In the genomic region with DNA sequence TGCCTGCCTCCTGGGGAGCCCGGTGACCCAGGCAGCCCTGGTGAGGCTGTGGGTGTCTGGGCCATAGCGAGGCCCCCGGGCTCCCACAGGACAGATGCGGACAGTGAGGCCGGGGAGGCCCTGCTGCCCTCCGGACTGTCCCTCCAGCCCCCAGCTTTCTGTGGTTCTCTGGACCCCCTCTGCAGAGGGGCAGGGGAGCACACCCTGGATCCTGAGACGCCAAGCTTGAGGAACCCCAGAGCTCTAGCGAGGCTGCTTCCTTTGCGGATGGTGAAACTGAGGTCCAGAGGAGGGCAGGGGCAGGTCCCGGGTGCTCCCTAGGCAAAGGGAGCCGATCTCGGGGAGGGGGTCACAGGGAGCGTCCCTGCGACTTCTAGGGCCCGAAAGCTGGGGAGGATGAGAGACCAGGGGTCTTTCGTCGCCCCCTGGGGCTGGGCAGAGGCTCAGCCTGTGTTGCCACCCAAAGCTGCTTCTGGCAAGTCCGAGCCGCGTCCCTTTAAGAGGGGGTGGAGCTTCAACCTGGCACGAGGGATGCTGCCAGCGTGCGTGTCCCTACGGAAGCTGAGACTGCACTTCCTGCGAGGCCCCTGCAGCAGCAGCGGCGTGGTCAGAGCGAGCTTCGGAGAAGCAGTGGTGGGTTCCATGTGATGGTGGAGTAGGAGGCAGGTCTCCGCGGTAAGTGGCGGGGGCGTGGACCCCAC, we compare ENCODE assay signal across 8 cellular contexts.
DNase-seq lines count a peak whose midpoint lies in the region; ATAC-seq and TF ChIP-seq lines count a peak whose summit lies in the region.
"Not testable (repeated sequence)": the region's sequence is repeated elsewhere in the genome, so short reads cannot be mapped to it uniquely, and the experiment has no call there.

No MANE protein-coding gene starts in this region.

- DNase-seq in DND-41; foreskin keratinocyte; right cardiac atrium; naive thymus-derived CD4-positive, alpha-beta T cell; stimulated activated naive B cell treated with anti-CD40 and anti-IgM and Interleukin-4, amounts not matched to agents 10 μg/mL and 1 μg/mL and 100 μg/mL, for 72 hours: not testable (repeated sequence)

- H3K4me2 ChIP-seq in DND-41 (ENCODE audit: insufficient read depth, low read length) = not testable (repeated sequence)

- not testable (repeated sequence) for H3K9me3 ChIP-seq in DND-41 (ENCODE audit: insufficient read depth, low read length, severe bottlenecking); right cardiac atrium (ENCODE audit: control insufficient read depth, low read length); naive thymus-derived CD4-positive, alpha-beta T cell (ENCODE audit: control insufficient read depth in 2 of 3, low read length in 3 of 3)

- no CpG with 5 or more reads among the region's 33 CpGs for WGBS in right cardiac atrium

- intact Hi-C loops in right cardiac atrium (cut with DNase I); naive thymus-derived CD4-positive, alpha-beta T cell (cut with micrococcal nuclease): not testable (repeated sequence)

- H3K4me3 Mint-ChIP-seq in naive thymus-derived CD4-positive, alpha-beta T cell; stimulated activated naive B cell treated with anti-CD40 and anti-IgM and Interleukin-4, amounts not matched to agents 10 μg/mL and 1 μg/mL and 100 μg/mL, for 72 hours: not testable (repeated sequence)

- H3K9me3 Mint-ChIP-seq in naive thymus-derived CD4-positive, alpha-beta T cell; stimulated activated naive B cell treated with anti-CD40 and anti-IgM and Interleukin-4, amounts not matched to agents 10 μg/mL and 1 μg/mL and 100 μg/mL, for 72 hours: not testable (repeated sequence)

- not testable (repeated sequence) for H3K9ac ChIP-seq in DND-41 (ENCODE audit: low read depth, low read length)

- H3K36me3 Mint-ChIP-seq in naive thymus-derived CD4-positive, alpha-beta T cell; stimulated activated naive B cell treated with anti-CD40 and anti-IgM and Interleukin-4, amounts not matched to agents 10 μg/mL and 1 μg/mL and 100 μg/mL, for 72 hours: not testable (repeated sequence)

- ATAC-seq in DND-41 (ENCODE audit: insufficient read depth, low read depth) (peak; percentile 69), GM19463 (IDR thresholded peaks at IDR 0.05; ENCODE audit: unreplicated experiment) (peak; percentile 87), HG03439 (IDR thresholded peaks at IDR 0.05; ENCODE audit: unreplicated experiment) (peak; percentile 67), SK-N-SH treated with all-trans-retinoic acid at 6 μM for 48 hours (peak; percentile 97), foreskin keratinocyte (peak; percentile 9), right cardiac atrium (peak; percentile 88)
- peak; percentile 42 for ATAC-seq in naive thymus-derived CD4-positive, alpha-beta T cell
- peak; percentile 25 to 88 for ATAC-seq in stimulated activated naive B cell treated with anti-CD40 and anti-IgM and Interleukin-4, amounts not matched to agents 10 μg/mL and 1 μg/mL and 100 μg/mL, for 72 hours (replicated peaks)

- not testable (repeated sequence) for H3K36me3 ChIP-seq in DND-41 (ENCODE audit: insufficient read depth, low read length); naive thymus-derived CD4-positive, alpha-beta T cell (ENCODE audit: control insufficient read depth in 2 of 3, insufficient read depth in 3 of 3, low read length in 3 of 3)

- not testable (repeated sequence) for H3K4me3 ChIP-seq in DND-41 (ENCODE audit: low read depth in 1 of 2, low read length in 2 of 2); right cardiac atrium (ENCODE audit: low read length); naive thymus-derived CD4-positive, alpha-beta T cell (ENCODE audit: low read length)

- H4K20me1 ChIP-seq in DND-41 (ENCODE audit: insufficient read depth, low read length) = not testable (repeated sequence)

- not testable (repeated sequence) for H3K27me3 Mint-ChIP-seq in naive thymus-derived CD4-positive, alpha-beta T cell; stimulated activated naive B cell treated with anti-CD40 and anti-IgM and Interleukin-4, amounts not matched to agents 10 μg/mL and 1 μg/mL and 100 μg/mL, for 72 hours

- H3K79me2 ChIP-seq in DND-41 (ENCODE audit: insufficient read depth, low read length) = not testable (repeated sequence)

- not testable (repeated sequence) for H3K4me1 Mint-ChIP-seq in naive thymus-derived CD4-positive, alpha-beta T cell; stimulated activated naive B cell treated with anti-CD40 and anti-IgM and Interleukin-4, amounts not matched to agents 10 μg/mL and 1 μg/mL and 100 μg/mL, for 72 hours

- H3K27ac Mint-ChIP-seq in naive thymus-derived CD4-positive, alpha-beta T cell; stimulated activated naive B cell treated with anti-CD40 and anti-IgM and Interleukin-4, amounts not matched to agents 10 μg/mL and 1 μg/mL and 100 μg/mL, for 72 hours: not testable (repeated sequence)

- TF ChIP-seq CTCF in DND-41 (IDR thresholded peaks at IDR 0.05; ENCODE audit: borderline replicate concordance, extremely low read depth, low read length, poor library complexity, severe bottlenecking); foreskin keratinocyte (conservative IDR thresholded peaks at IDR 0.05): not testable (repeated sequence)

- not testable (repeated sequence) for H3K27ac ChIP-seq in DND-41 (ENCODE audit: low read length); foreskin keratinocyte; right cardiac atrium (ENCODE audit: low read length); naive thymus-derived CD4-positive, alpha-beta T cell (ENCODE audit: low read depth, low read length)

- H2AFZ ChIP-seq in DND-41 (ENCODE audit: low read depth, low read length) = not testable (repeated sequence)

- not testable (repeated sequence) for H3K27me3 ChIP-seq in DND-41 (ENCODE audit: insufficient read depth, low read length, poor library complexity); foreskin keratinocyte; right cardiac atrium (ENCODE audit: control insufficient read depth, insufficient read depth); naive thymus-derived CD4-positive, alpha-beta T cell (ENCODE audit: control insufficient read depth in 2 of 2, insufficient read depth in 2 of 2, low read length in 2 of 2)

- H3K4me1 ChIP-seq in DND-41 (ENCODE audit: insufficient read depth, low read length) = peaks cover 13% of the 10 kb centered on the region
- H3K4me1 ChIP-seq in foreskin keratinocyte; right cardiac atrium (ENCODE audit: control insufficient read depth, insufficient read depth, low read length); naive thymus-derived CD4-positive, alpha-beta T cell (ENCODE audit: control insufficient read depth in 2 of 2, insufficient read depth in 2 of 2, low read length in 2 of 2): not testable (repeated sequence)

- CTCF ChIA-PET in naive thymus-derived CD4-positive, alpha-beta T cell (lab: Charles Lee) = not testable (repeated sequence)

- POLR2A ChIA-PET in naive thymus-derived CD4-positive, alpha-beta T cell (lab: Charles Lee) = not testable (repeated sequence)

Comparison
In these comparisons a context has a peak if more than half of its experiments do, and no peak if none do; other contexts are left out.
1. ATAC-seq: peak in every context shown above with its lines; median percentile 97 in SK-N-SH treated with all-trans-retinoic acid at 6 μM for 48 hours; 88 in right cardiac atrium; 87 in GM19463; 69 in DND-41; 67 in HG03439; 56 in stimulated activated naive B cell treated with anti-CD40 and anti-IgM and Interleukin-4, amounts not matched to agents 10 μg/mL and 1 μg/mL and 100 μg/mL, for 72 hours; 42 in naive thymus-derived CD4-positive, alpha-beta T cell; 9 in foreskin keratinocyte.